Comparison of ENCODE assay signal across 25 cellular contexts in genomic region chr1:3871451-3871805, GRCh38. TPM values are rescaled to one million over a fixed set of nuclear protein-coding genes. Genes with fewer than 3 reads are reported as not detected.
DNase-seq lines count a peak whose midpoint lies in the region; ATAC-seq and TF ChIP-seq lines count a peak whose summit lies in the region.
"Had no signal": no experiment of that assay in that cellular context is flagged by ENCODE, and none has a peak within 500 bp of the region (broad histone marks: within the 10 kb centered on the region; RNA-seq: fewer than 3 reads in every experiment).

No MANE protein-coding gene starts in this region.

- intact Hi-C loops in activated CD8-positive, alpha-beta T cell treated with anti-CD3 and anti-CD28 coated beads for 36 hours (cut with micrococcal nuclease): no loop called here
- intact Hi-C loops in PC-3 (cut with micrococcal nuclease): no loop called here

- WGBS in neuronal stem cell (ENCODE audit: extremely low coverage in 2 of 2, insufficient read length in 2 of 2, insufficient replicate concordance in 1 of 2), 2 donors: no CpG with 5 or more reads among the region's 7 CpGs

- H3K9ac ChIP-seq in PC-3 (ENCODE audit: low read length): no peak overlapping the region
- H3K9ac ChIP-seq in neuronal stem cell (ENCODE audit: low read depth, low read length, poor library complexity): no peak overlapping the region
- H3K9ac ChIP-seq: BLaER1 treated with 17β-estradiol and CSF1 and Interleukin-3, amounts not matched to agents 10 nM and 100 nM; GM23248 had no signal

- DNase-seq in activated CD8-positive, alpha-beta T cell treated with anti-CD3 and anti-CD28 coated beads for 36 hours: no peak
- DNase-seq in activated CD8-positive, alpha-beta T cell treated with anti-CD3 and anti-CD28 coated beads, Interleukin-2, amount 10 ng/mL, durations not matched to agents 7 days and 5 days: no peak
- no peak for DNase-seq in PC-3
- DNase-seq in endothelial cell (ENCODE audit: low spot score): no peak
- DNase-seq in neuronal stem cell (ENCODE audit: low spot score): no peak
- DNase-seq in HK-2 (ENCODE audit: unreplicated experiment): no peak
- no peak for DNase-seq in stimulated activated CD4-positive, alpha-beta T cell treated with anti-CD3 and anti-CD28 coated beads, Interleukin-4, amount 100 ng/mL, for 1 hour
- DNase-seq in cerebellar cortex (ENCODE audit: low spot score): no peak
- DNase-seq: 8988T; ACHN; AML-193; BE2C; CD4-positive, alpha-beta T cell; CD8-positive, alpha-beta memory T cell; DMS 273 treated with DMSO at 0.1 percent for 48 hours; DMS79; EL; GDM1; GM23248; H7; HCEC 1CT had no signal

- no peak overlapping the region for H2AK5ac ChIP-seq in neuronal stem cell (ENCODE audit: low read depth, low read length)

- no peak overlapping the region for H3K23ac ChIP-seq in neuronal stem cell (ENCODE audit: low read depth, low read length, poor library complexity)

- H3K9me3 ChIP-seq in PC-3 (ENCODE audit: low read length) (no peaks in the 10 kb centered on the region), neuronal stem cell (replicated peaks in 1 of 2; ENCODE audit: control insufficient read depth in 2 of 2, insufficient read depth in 1 of 2, low read depth in 1 of 2, low read length in 2 of 2) (peaks cover 0 to 9% of the 10 kb centered on the region in 2 donors)
- H3K9me3 ChIP-seq: A549, BE2C had no signal

- no peaks in the 10 kb centered on the region for H4K20me1 ChIP-seq in PC-3 (ENCODE audit: low read length)

- H3K79me1 ChIP-seq in neuronal stem cell (ENCODE audit: low read depth, low read length): no peaks in the 10 kb centered on the region

- no peaks in the 10 kb centered on the region for H3F3A ChIP-seq in PC-3 (ENCODE audit: low read length, unreplicated experiment)

- peaks cover 48% of the 10 kb centered on the region for H3K36me3 ChIP-seq in PC-3 (ENCODE audit: low read depth, low read length)
- peaks cover 8 to 21% of the 10 kb centered on the region in 2 donors for H3K36me3 ChIP-seq in neuronal stem cell (replicated peaks in 1 of 2; ENCODE audit: control insufficient read depth in 2 of 2, insufficient read depth in 2 of 2, low read length in 2 of 2)
- H3K36me3 ChIP-seq: BE2C had no signal

- ATAC-seq in activated CD8-positive, alpha-beta T cell treated with anti-CD3 and anti-CD28 coated beads for 36 hours: no peak
- ATAC-seq in activated CD8-positive, alpha-beta T cell treated with anti-CD3 and anti-CD28 coated beads, Interleukin-2, amount 10 ng/mL, durations not matched to agents 7 days and 5 days: no peak
- ATAC-seq in PC-3: peak; percentile 35; the same call in 1 of the 2 replicates
- ATAC-seq: A549, GM12878 had no signal

- H2BK12ac ChIP-seq in neuronal stem cell (ENCODE audit: low read length): no peak overlapping the region

- H4K8ac ChIP-seq in neuronal stem cell (ENCODE audit: low read depth, low read length): no peak overlapping the region

- peaks cover 35% of the 10 kb centered on the region for H3K36me3 Mint-ChIP-seq in activated CD8-positive, alpha-beta T cell treated with anti-CD3 and anti-CD28 coated beads for 36 hours (ENCODE audit: low read depth)
- H3K36me3 Mint-ChIP-seq in activated CD8-positive, alpha-beta T cell treated with anti-CD3 and anti-CD28 coated beads, Interleukin-2, amount 10 ng/mL, durations not matched to agents 7 days and 5 days (ENCODE audit: low read depth): peaks cover 33% of the 10 kb centered on the region
- H3K36me3 Mint-ChIP-seq in endothelial cell (ENCODE audit: low read depth, unreplicated experiment): peaks cover 32% of the 10 kb centered on the region

- H3K27ac ChIP-seq in PC-3 (ENCODE audit: low read length) (no peak overlapping the region), neuronal stem cell (replicated peaks; ENCODE audit: low read length) (no peak overlapping the region)
- H3K27ac ChIP-seq: A549; BLaER1 treated with 17β-estradiol and CSF1 and Interleukin-3, amounts not matched to agents 10 nM and 100 nM; GM23248 had no signal

- H3K18ac ChIP-seq in neuronal stem cell (ENCODE audit: low read length): no peak overlapping the region

- H3K9me3 Mint-ChIP-seq in activated CD8-positive, alpha-beta T cell treated with anti-CD3 and anti-CD28 coated beads for 36 hours: no peaks in the 10 kb centered on the region
- H3K9me3 Mint-ChIP-seq in activated CD8-positive, alpha-beta T cell treated with anti-CD3 and anti-CD28 coated beads, Interleukin-2, amount 10 ng/mL, durations not matched to agents 7 days and 5 days (ENCODE audit: insufficient read depth): no peaks in the 10 kb centered on the region
- no peaks in the 10 kb centered on the region for H3K9me3 Mint-ChIP-seq in endothelial cell (ENCODE audit: unreplicated experiment)
- H3K9me3 Mint-ChIP-seq: CD4-positive, alpha-beta T cell; CD8-positive, alpha-beta memory T cell had no signal

- H3K4ac ChIP-seq in neuronal stem cell (ENCODE audit: low read length): no peak overlapping the region

- H3K27ac Mint-ChIP-seq in activated CD8-positive, alpha-beta T cell treated with anti-CD3 and anti-CD28 coated beads for 36 hours: peak overlapping the region; percentile 7
- no peak overlapping the region for H3K27ac Mint-ChIP-seq in activated CD8-positive, alpha-beta T cell treated with anti-CD3 and anti-CD28 coated beads, Interleukin-2, amount 10 ng/mL, durations not matched to agents 7 days and 5 days
- H3K27ac Mint-ChIP-seq in endothelial cell (ENCODE audit: unreplicated experiment): no peak overlapping the region
- H3K27ac Mint-ChIP-seq: CD4-positive, alpha-beta T cell had no signal

- no peak overlapping the region for H3K4me2 ChIP-seq in PC-3 (ENCODE audit: low read length)
- H3K4me2 ChIP-seq in neuronal stem cell (ENCODE audit: insufficient read depth, low read length, poor library complexity, severe bottlenecking): no peak overlapping the region
- H3K4me2 ChIP-seq: A549; BLaER1 treated with 17β-estradiol and CSF1 and Interleukin-3, amounts not matched to agents 10 nM and 100 nM had no signal

- H3K4me3 Mint-ChIP-seq in activated CD8-positive, alpha-beta T cell treated with anti-CD3 and anti-CD28 coated beads for 36 hours: no peak overlapping the region
- H3K4me3 Mint-ChIP-seq in activated CD8-positive, alpha-beta T cell treated with anti-CD3 and anti-CD28 coated beads, Interleukin-2, amount 10 ng/mL, durations not matched to agents 7 days and 5 days: no peak overlapping the region
- H3K4me3 Mint-ChIP-seq in endothelial cell (ENCODE audit: unreplicated experiment): peak overlapping the region; percentile 31
- H3K4me3 Mint-ChIP-seq: CD14-positive monocyte; CD4-positive, alpha-beta T cell; CD8-positive, alpha-beta memory T cell had no signal

- H3K27me3 ChIP-seq in PC-3 (ENCODE audit: low read length) (no peaks in the 10 kb centered on the region), neuronal stem cell (ENCODE audit: control insufficient read depth in 3 of 3, insufficient read depth in 3 of 3, low read depth in 1 of 3, low read length in 3 of 3) (no peaks in the 10 kb centered on the region)
- H3K27me3 ChIP-seq: BE2C; BLaER1 treated with 17β-estradiol and CSF1 and Interleukin-3, amounts not matched to agents 10 nM and 100 nM had no signal

- H2BK5ac ChIP-seq in neuronal stem cell (ENCODE audit: low read length): peak overlapping the region; percentile 48

- no peak overlapping the region for H4K91ac ChIP-seq in neuronal stem cell (ENCODE audit: low read depth, low read length, poor library complexity)

- no peaks in the 10 kb centered on the region for H3K9me2 ChIP-seq in PC-3 (replicated peaks; ENCODE audit: low read length)

- no peak for TF ChIP-seq CTCF in activated CD8-positive, alpha-beta T cell treated with anti-CD3 and anti-CD28 coated beads for 36 hours (IDR thresholded peaks at IDR 0.05)
- no peak for TF ChIP-seq CTCF in PC-3 (conservative IDR thresholded peaks at IDR 0.05; ENCODE audit: low read depth, low read length)
- TF ChIP-seq CTCF in endothelial cell (IDR thresholded peaks at IDR 0.05; ENCODE audit: unreplicated experiment): no peak

- CTCF ChIA-PET in activated CD8-positive, alpha-beta T cell treated with anti-CD3 and anti-CD28 coated beads for 36 hours (lab: Charles Lee): no interaction called here
- CTCF ChIA-PET in activated CD8-positive, alpha-beta T cell treated with anti-CD3 and anti-CD28 coated beads, Interleukin-2, amount 10 ng/mL, durations not matched to agents 7 days and 5 days (lab: Charles Lee): no interaction called here
- CTCF ChIA-PET in PC-3 (lab: Charles Lee): no interaction called here

- H3K79me2 ChIP-seq in PC-3 (ENCODE audit: low read length): no peaks in the 10 kb centered on the region

- no peaks in the 10 kb centered on the region for H3K4me1 Mint-ChIP-seq in activated CD8-positive, alpha-beta T cell treated with anti-CD3 and anti-CD28 coated beads for 36 hours (ENCODE audit: low read depth)
- no peaks in the 10 kb centered on the region for H3K4me1 Mint-ChIP-seq in activated CD8-positive, alpha-beta T cell treated with anti-CD3 and anti-CD28 coated beads, Interleukin-2, amount 10 ng/mL, durations not matched to agents 7 days and 5 days (ENCODE audit: low read depth)
- H3K4me1 Mint-ChIP-seq in endothelial cell (ENCODE audit: unreplicated experiment): no peaks in the 10 kb centered on the region
- H3K4me1 Mint-ChIP-seq: CD14-positive monocyte; CD8-positive, alpha-beta memory T cell had no signal

- H3K27me3 Mint-ChIP-seq in activated CD8-positive, alpha-beta T cell treated with anti-CD3 and anti-CD28 coated beads for 36 hours: no peaks in the 10 kb centered on the region
- H3K27me3 Mint-ChIP-seq in activated CD8-positive, alpha-beta T cell treated with anti-CD3 and anti-CD28 coated beads, Interleukin-2, amount 10 ng/mL, durations not matched to agents 7 days and 5 days (ENCODE audit: low read depth): no peaks in the 10 kb centered on the region
- H3K27me3 Mint-ChIP-seq in endothelial cell (ENCODE audit: unreplicated experiment): peaks cover 8% of the 10 kb centered on the region
- H3K27me3 Mint-ChIP-seq: CD4-positive, alpha-beta T cell; CD8-positive, alpha-beta memory T cell had no signal

- H2AFZ ChIP-seq in PC-3 (ENCODE audit: low read length): no peak overlapping the region
- H2AFZ ChIP-seq in neuronal stem cell (ENCODE audit: low read length): no peak overlapping the region
- H2AFZ ChIP-seq: GM23248 had no signal

- no peak overlapping the region for H2BK120ac ChIP-seq in neuronal stem cell (ENCODE audit: low read depth, low read length)

- no peak overlapping the region for H2BK15ac ChIP-seq in neuronal stem cell (ENCODE audit: low read length)

- no peak overlapping the region for H3K14ac ChIP-seq in neuronal stem cell (ENCODE audit: low read length)

- POLR2A ChIA-PET in activated CD8-positive, alpha-beta T cell treated with anti-CD3 and anti-CD28 coated beads for 36 hours (lab: Charles Lee): no interaction called here
- POLR2A ChIA-PET in activated CD8-positive, alpha-beta T cell treated with anti-CD3 and anti-CD28 coated beads, Interleukin-2, amount 10 ng/mL, durations not matched to agents 7 days and 5 days (lab: Charles Lee): no interaction called here
- POLR2A ChIA-PET in PC-3 (lab: Charles Lee; ENCODE audit: unreplicated experiment): no interaction called here

- no TSS peak for BruUV-seq in PC-3 (replicated peaks; lab: Mats Ljungman, UMichigan)

- H3K4me3 ChIP-seq in PC-3 (ENCODE audit: low read length) (no peak overlapping the region), neuronal stem cell (ENCODE audit: low read length in 2 of 2) (no peak overlapping the region)
- H3K4me3 ChIP-seq: A549; BLaER1 treated with 17β-estradiol and CSF1 and Interleukin-3, amounts not matched to agents 10 nM and 100 nM; GM12878; GM23248 had no signal

- H3K4me1 ChIP-seq in PC-3 (ENCODE audit: insufficient read depth, low read length): peaks cover 5% of the 10 kb centered on the region; the same call in 1 of the 2 replicates
- peaks cover 0 to 2% of the 10 kb centered on the region in 2 donors for H3K4me1 ChIP-seq in neuronal stem cell (ENCODE audit: control insufficient read depth in 2 of 2, insufficient read depth in 1 of 2, low read depth in 1 of 2, low read length in 2 of 2)
- H3K4me1 ChIP-seq: A549, BE2C had no signal

RNA-seq across cellular contexts. Expression of gene DFFB, which starts 14.2 kb away (rescaled TPM):
- 1 to 10 TPM; 9.3 to 9.7 TPM for total RNA-seq in activated CD8-positive, alpha-beta T cell treated with anti-CD3 and anti-CD28 coated beads for 36 hours
- total RNA-seq in activated CD8-positive, alpha-beta T cell treated with anti-CD3 and anti-CD28 coated beads, Interleukin-2, amount 10 ng/mL, durations not matched to agents 7 days and 5 days: 10 to 100 TPM in 1 of 2 experiments, 1 to 10 TPM in 1; 8.8 to 10.2 TPM
- total RNA-seq in PC-3 (2014; rRNA removed) (17.1 and 19.6 TPM in 2 replicates), endothelial cell (ENCODE audit: unreplicated experiment) (6.8 TPM)
- polyA plus RNA-seq in neuronal stem cell (2013, experiment 1 of 2): 6.6 TPM
- polyA plus RNA-seq in neuronal stem cell (2013, experiment 2 of 2): 7.4 TPM

RNA-seq across cellular contexts. Expression of gene CEP104, which starts 14.4 kb away (rescaled TPM):
- 10 to 100 TPM; 29.3 to 29.8 TPM for total RNA-seq in activated CD8-positive, alpha-beta T cell treated with anti-CD3 and anti-CD28 coated beads for 36 hours
- total RNA-seq in activated CD8-positive, alpha-beta T cell treated with anti-CD3 and anti-CD28 coated beads, Interleukin-2, amount 10 ng/mL, durations not matched to agents 7 days and 5 days: 10 to 100 TPM; 41.2 to 47.0 TPM
- total RNA-seq in PC-3 (2014; rRNA removed): 60.9 and 64.1 TPM in 2 replicates
- 40.3 TPM for total RNA-seq in endothelial cell (ENCODE audit: unreplicated experiment)
- polyA plus RNA-seq in neuronal stem cell (2013, experiment 1 of 2): 12.6 TPM
- polyA plus RNA-seq in neuronal stem cell (2013, experiment 2 of 2): 13.2 TPM

RNA-seq across cellular contexts. Expression of gene C1orf174, which starts 28.6 kb away (rescaled TPM):
- total RNA-seq in activated CD8-positive, alpha-beta T cell treated with anti-CD3 and anti-CD28 coated beads for 36 hours: 10 to 100 TPM; 43.7 to 44.0 TPM
- total RNA-seq in activated CD8-positive, alpha-beta T cell treated with anti-CD3 and anti-CD28 coated beads, Interleukin-2, amount 10 ng/mL, durations not matched to agents 7 days and 5 days: 10 to 100 TPM; 28.5 TPM
- total RNA-seq in PC-3 (2014; rRNA removed) (64.2 and 70.9 TPM in 2 replicates), endothelial cell (ENCODE audit: unreplicated experiment) (25.6 TPM)
- polyA plus RNA-seq in neuronal stem cell (2013, experiment 1 of 2): 30.3 TPM
- 30.5 TPM for polyA plus RNA-seq in neuronal stem cell (2013, experiment 2 of 2)
